In genomic region chr18:68642003-68642402, GRCh38 we compare ENCODE assay signal across 23 cellular contexts.
"Had no signal": no experiment of that assay in that cellular context is flagged by ENCODE, and none has a peak within 500 bp of the region (broad histone marks: within the 10 kb centered on the region; RNA-seq: fewer than 3 reads in every experiment).

No MANE protein-coding gene starts in this region.

- H3K27ac Mint-ChIP-seq: activated B cell treated with CpG ODN at 0.5 μM for 24 hours; activated CD8-positive, alpha-beta memory T cell treated with anti-CD3 and anti-CD28 coated beads, Interleukin-2, amount 10 ng/mL, durations not matched to agents 7 days and 5 days; activated CD8-positive, alpha-beta T cell treated with anti-CD3 and anti-CD28 coated beads, Interleukin-2, amount 10 ng/mL, durations not matched to agents 7 days and 5 days; activated naive CD4-positive, alpha-beta T cell treated with anti-CD3 and anti-CD28 coated beads, Interleukin-2, amount 50 U/mL, for 72 hours; activated T-helper 2 cell treated with anti-CD3 and anti-CD28 coated beads, Interferon-gamma antibody, Interleukin-2, Interleukin-4, amounts not matched to agents 10 μg/mL and 5 μg/mL and 100 μg/mL, durations not matched to agents 14 hours and 24 hours and 36 hours; naive B cell; nephron progenitor cell; progenitor cell of endocrine pancreas had no signal

- H3K9me3 ChIP-seq: breast epithelium, ovary, right lobe of liver, thoracic aorta, uterus had no signal

- H3K9me3 Mint-ChIP-seq: activated B cell treated with CpG ODN at 0.5 μM for 24 hours; activated naive CD4-positive, alpha-beta T cell treated with anti-CD3 and anti-CD28 coated beads, Interleukin-2, amount 50 U/mL, for 72 hours; activated T-helper 2 cell treated with anti-CD3 and anti-CD28 coated beads, Interferon-gamma antibody, Interleukin-2, Interleukin-4, amounts not matched to agents 10 μg/mL and 5 μg/mL and 100 μg/mL, durations not matched to agents 14 hours and 24 hours and 36 hours had no signal

- H3K4me1 Mint-ChIP-seq: activated CD8-positive, alpha-beta memory T cell treated with anti-CD3 and anti-CD28 coated beads, Interleukin-2, amount 10 ng/mL, durations not matched to agents 7 days and 5 days; naive B cell; nephron progenitor cell had no signal

- H3K4me3 ChIP-seq: breast epithelium, gastroesophageal sphincter, ovary, right lobe of liver, thoracic aorta, uterus had no signal

- H3K36me3 ChIP-seq: breast epithelium, gastroesophageal sphincter, ovary, right lobe of liver, thoracic aorta, uterus had no signal

- H3K27me3 Mint-ChIP-seq: progenitor cell of endocrine pancreas had no signal

- H3K4me1 ChIP-seq: breast epithelium, gastroesophageal sphincter, right lobe of liver, uterus had no signal

- H3K27ac ChIP-seq: breast epithelium, gastroesophageal sphincter, ovary, right lobe of liver, thoracic aorta, uterus had no signal

- H3K4me3 Mint-ChIP-seq: activated B cell treated with CpG ODN at 0.5 μM for 24 hours; activated CD8-positive, alpha-beta memory T cell treated with anti-CD3 and anti-CD28 coated beads, Interleukin-2, amount 10 ng/mL, durations not matched to agents 7 days and 5 days; activated CD8-positive, alpha-beta T cell treated with anti-CD3 and anti-CD28 coated beads, Interleukin-2, amount 10 ng/mL, durations not matched to agents 7 days and 5 days; naive B cell; nephron progenitor cell had no signal

- H3K36me3 Mint-ChIP-seq: activated CD8-positive, alpha-beta memory T cell treated with anti-CD3 and anti-CD28 coated beads, Interleukin-2, amount 10 ng/mL, durations not matched to agents 7 days and 5 days; activated naive CD4-positive, alpha-beta T cell treated with anti-CD3 and anti-CD28 coated beads, Interleukin-2, amount 50 U/mL, for 72 hours; naive B cell had no signal

- ATAC-seq: activated CD8-positive, alpha-beta memory T cell treated with anti-CD3 and anti-CD28 coated beads, Interleukin-2, amount 10 ng/mL, durations not matched to agents 7 days and 5 days; activated CD8-positive, alpha-beta T cell treated with anti-CD3 and anti-CD28 coated beads, Interleukin-2, amount 10 ng/mL, durations not matched to agents 7 days and 5 days; activated naive CD4-positive, alpha-beta T cell treated with anti-CD3 and anti-CD28 coated beads, Interleukin-2, amount 50 U/mL, for 72 hours; gastroesophageal sphincter; left cardiac atrium; left ventricle myocardium superior; right lobe of liver; stimulated activated naive CD8-positive, alpha-beta T cell treated with anti-CD3 and anti-CD28 coated beads, Interleukin-15, Interleukin-2, amounts not matched to agents 100 U/mL and 50 U/mL, for 24 hours had no signal

- DNase-seq: activated B cell treated with CpG ODN at 0.5 μM for 24 hours; activated CD8-positive, alpha-beta memory T cell treated with anti-CD3 and anti-CD28 coated beads, Interleukin-2, amount 10 ng/mL, durations not matched to agents 7 days and 5 days; activated CD8-positive, alpha-beta T cell treated with anti-CD3 and anti-CD28 coated beads, Interleukin-2, amount 10 ng/mL, durations not matched to agents 7 days and 5 days; activated naive CD4-positive, alpha-beta T cell; activated T-cell treated with anti-CD3 and anti-CD28 coated beads, Interleukin-2, amount 50 U/mL, for 48 hours; central memory CD4-positive, alpha-beta T cell; hippocampal formation; left cardiac atrium; left ventricle myocardium superior; naive B cell; nephron progenitor cell; ovary; right lobe of liver; stimulated activated CD4-positive, alpha-beta T cell treated with anti-CD3 and anti-CD28 coated beads, Interleukin-2, amount 100 ng/mL, for 48 hours; stimulated activated naive CD8-positive, alpha-beta T cell treated with anti-CD3 and anti-CD28 coated beads, Interleukin-15, Interleukin-2, amounts not matched to agents 100 U/mL and 50 U/mL, for 24 hours; trophoblast cell; uterus had no signal

- H3K27me3 ChIP-seq: breast epithelium, gastroesophageal sphincter, ovary, right lobe of liver, uterus had no signal
